7 cellular contexts compared by ENCODE assay signal in the genomic region with DNA sequence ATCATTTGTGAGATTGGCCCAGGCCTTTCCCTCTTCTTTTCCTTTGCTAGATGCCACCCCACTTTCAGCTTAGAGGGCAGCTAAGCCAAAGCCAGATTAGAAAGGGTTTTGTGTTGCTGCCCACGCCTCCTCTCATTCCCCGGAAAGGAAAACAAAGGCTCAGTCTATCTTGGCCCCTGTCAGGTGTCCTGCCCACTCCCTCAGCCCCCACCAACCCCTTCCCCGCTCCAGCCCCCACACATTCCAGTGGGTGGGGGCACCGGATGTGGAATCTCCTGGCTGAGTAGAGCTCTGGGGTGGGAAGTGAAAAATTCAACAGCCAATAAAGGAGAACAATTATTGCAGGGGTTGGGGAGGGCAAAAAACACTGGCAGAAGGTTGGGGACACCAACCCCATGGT. TPM values are rescaled to one million over a fixed set of nuclear protein-coding genes. Genes with fewer than 3 reads are reported as not detected.
DNase-seq lines count a peak whose midpoint lies in the region; ATAC-seq and TF ChIP-seq lines count a peak whose summit lies in the region.
"Had no signal": no experiment of that assay in that cellular context is flagged by ENCODE, and none has a peak within 500 bp of the region (broad histone marks: within the 10 kb centered on the region; RNA-seq: fewer than 3 reads in every experiment).

No MANE protein-coding gene starts in this region.

- peak overlapping the region; percentile 13 to 87 for H3K9ac ChIP-seq in stomach smooth muscle (ENCODE audit: low read length in 2 of 2)

- peaks cover 71% of the 10 kb centered on the region for H3K4me1 ChIP-seq in stomach smooth muscle (ENCODE audit: control insufficient read depth, insufficient read depth, low read length)

- ATAC-seq in HG02571 (IDR thresholded peaks at IDR 0.05; ENCODE audit: unreplicated experiment) (no peak), HG02884 (IDR thresholded peaks at IDR 0.05; ENCODE audit: unreplicated experiment) (no peak)

- no peak for TF ChIP-seq CTCF in epithelial cell of proximal tubule (conservative IDR thresholded peaks at IDR 0.05; ENCODE audit: low read depth, low read length)

- H3K36me3 ChIP-seq in stomach smooth muscle (ENCODE audit: control insufficient read depth in 2 of 2, insufficient read depth in 2 of 2, low read length in 2 of 2) = peaks cover 3% of the 10 kb centered on the region in 2 donors

- peak overlapping the region; percentile 98 for H3K27ac ChIP-seq in stomach smooth muscle (ENCODE audit: low read length)

- H3K4me3 ChIP-seq in epithelial cell of proximal tubule (ENCODE audit: low read depth, low read length) (peak overlapping the region; percentile 76), stomach smooth muscle (ENCODE audit: low read length in 2 of 2) (peak overlapping the region in 1 of 2 donors; percentile 15)

- no peaks in the 10 kb centered on the region for H3K27me3 ChIP-seq in stomach smooth muscle (ENCODE audit: control insufficient read depth in 1 of 2, insufficient read depth in 2 of 2, low read length in 2 of 2)

- peak; percentile 39 for DNase-seq in NCI-H82 (lab: John Stamatoyannopoulos, UW)
- no peak for DNase-seq in NCI-H82 treated with DMSO at 0.1 percent for 48 hours (lab: John Stamatoyannopoulos, UW; ENCODE audit: unreplicated experiment)
- no peak for DNase-seq in epithelial cell of proximal tubule (ENCODE audit: low read depth)
- DNase-seq: activated CD4-positive, alpha-beta T cell treated with anti-CD3 and anti-CD28 coated beads, Interleukin-2, amount 50 U/mL, for 1 hour had no signal

- no peaks in the 10 kb centered on the region for H3K9me3 ChIP-seq in stomach smooth muscle (ENCODE audit: control insufficient read depth in 2 of 2, low read length in 2 of 2)

RNA-seq across cellular contexts. Expression of gene RDH5, which starts 2.2 kb away (rescaled TPM):
- total RNA-seq in epithelial cell of proximal tubule = 2.3 and 2.5 TPM in 2 replicates

RNA-seq across cellular contexts. Expression of gene BLOC1S1, which starts 2.2 kb away (rescaled TPM):
- 157 and 187 TPM in 2 replicates for total RNA-seq in epithelial cell of proximal tubule

RNA-seq across cellular contexts. Expression of gene ITGA7, which starts 10.3 kb away (rescaled TPM):
- total RNA-seq in epithelial cell of proximal tubule = 3.8 and 7.7 TPM in 2 replicates

RNA-seq across cellular contexts. Expression of gene CD63, which starts 10.8 kb away (rescaled TPM):
- total RNA-seq in epithelial cell of proximal tubule = 758 and 1,095 TPM in 2 replicates

RNA-seq across cellular contexts. Expression of gene GDF11, which starts 24.9 kb away (rescaled TPM):
- total RNA-seq in epithelial cell of proximal tubule = 2.8 and 8.5 TPM in 2 replicates
